In the genomic region with DNA sequence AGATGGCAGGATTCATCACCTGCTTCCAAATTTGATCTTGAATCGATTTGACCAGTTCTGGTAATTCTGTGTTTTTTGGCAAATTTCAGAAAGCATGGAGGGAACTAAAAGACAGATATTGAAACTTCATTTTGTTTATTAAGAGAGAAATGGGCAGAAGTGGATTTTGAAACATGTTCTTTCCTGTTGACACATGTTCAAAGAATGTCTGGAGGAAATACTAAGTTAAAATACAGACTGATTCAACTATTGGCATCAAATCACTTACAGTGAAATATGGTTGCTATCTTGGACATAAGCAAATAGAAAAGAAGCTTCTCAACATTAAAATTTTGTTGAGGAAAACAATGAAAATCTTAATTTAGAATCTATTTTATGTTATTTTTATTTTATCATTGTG, we compare ENCODE assay signal across 1 cellular context.
TF ChIP-seq lines count a peak whose summit lies in the region.

No MANE protein-coding gene starts in this region.

TF ChIP-seq in IMR-90, 13 proteins besides CTCF, POLR2A, EP300 and RAD21:
- TF ChIP-seq CEBPB (IDR thresholded peaks at IDR 0.05; ENCODE audit: low read depth, low read length) (no peak; the same call in 1 of the 2 replicates), MAFK (IDR thresholded peaks at IDR 0.05; ENCODE audit: low read depth, low read length) (no peak), BHLHE40 (IDR thresholded peaks at IDR 0.05; ENCODE audit: low read depth, low read length) (no peak), MAZ (IDR thresholded peaks at IDR 0.05; ENCODE audit: borderline replicate concordance, low read depth, low read length) (no peak), NFE2L2 (IDR thresholded peaks at IDR 0.05; ENCODE audit: low read depth, low read length) (no peak), RFX5 (IDR thresholded peaks at IDR 0.05; ENCODE audit: low read depth, low read length) (no peak), FOS (IDR thresholded peaks at IDR 0.05; ENCODE audit: low read depth, low read length) (no peak), SMC3 (IDR thresholded peaks at IDR 0.05; ENCODE audit: low read depth, low read length) (no peak), CHD1 (IDR thresholded peaks at IDR 0.05; ENCODE audit: low read depth, low read length) (no peak), USF2 (IDR thresholded peaks at IDR 0.05; ENCODE audit: low read depth, low read length) (no peak), RCOR1 (IDR thresholded peaks at IDR 0.05; ENCODE audit: insufficient replicate concordance, low read length) (no peak), MXI1 (IDR thresholded peaks at IDR 0.05; ENCODE audit: borderline replicate concordance, low read depth, low read length) (no peak)
- TF ChIP-seq, protein P1, sequence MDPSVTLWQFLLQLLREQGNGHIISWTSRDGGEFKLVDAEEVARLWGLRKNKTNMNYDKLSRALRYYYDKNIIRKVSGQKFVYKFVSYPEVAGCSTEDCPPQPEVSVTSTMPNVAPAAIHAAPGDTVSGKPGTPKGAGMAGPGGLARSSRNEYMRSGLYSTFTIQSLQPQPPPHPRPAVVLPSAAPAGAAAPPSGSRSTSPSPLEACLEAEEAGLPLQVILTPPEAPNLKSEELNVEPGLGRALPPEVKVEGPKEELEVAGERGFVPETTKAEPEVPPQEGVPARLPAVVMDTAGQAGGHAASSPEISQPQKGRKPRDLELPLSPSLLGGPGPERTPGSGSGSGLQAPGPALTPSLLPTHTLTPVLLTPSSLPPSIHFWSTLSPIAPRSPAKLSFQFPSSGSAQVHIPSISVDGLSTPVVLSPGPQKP (IDR thresholded peaks at IDR 0.05; ENCODE audit: borderline replicate concordance, low read depth, low read length): no peak
